Comparison of ENCODE assay signal across 1 cellular context in genomic region chr7:142894112-142894835, GRCh38.
A peak's percentile ranks its signal among the peaks of the same experiment; 100 is the strongest.
TF ChIP-seq lines count a peak whose summit lies in the region.

No MANE protein-coding gene starts in this region.

TF ChIP-seq in K562, 482 proteins besides CTCF, POLR2A, EP300 and RAD21:
- TF ChIP-seq NCOA2 (IDR thresholded peaks at IDR 0.05; ENCODE audit: partially characterized antibody in 2 of 2) = no peak
- no peak for TF ChIP-seq ARID3B (CRISPR knock-in tag; IDR thresholded peaks at IDR 0.05; ENCODE audit: borderline replicate concordance)
- 0 out of 2 replicates have a peak, but pooled peaks have one; percentile 9 for TF ChIP-seq STAG1 (CRISPR knock-in tag; IDR thresholded peaks at IDR 0.05; ENCODE audit: borderline replicate concordance)
- TF ChIP-seq ZBTB7A (IDR thresholded peaks at IDR 0.05; ENCODE audit: borderline replicate concordance, control insufficient read depth, low read depth, low read length) = no peak
- TF ChIP-seq RUNX1 (IDR thresholded peaks at IDR 0.05; ENCODE audit: low read depth) = no peak
- TF ChIP-seq SLC30A9 (CRISPR knock-in tag; IDR thresholded peaks at IDR 0.05) = no peak
- TF ChIP-seq USF2 (CRISPR knock-in tag; IDR thresholded peaks at IDR 0.05) = no peak
- TF ChIP-seq ZC3H8 (IDR thresholded peaks at IDR 0.05) = no peak
